Comparison of ENCODE assay signal across 11 cellular contexts in genomic region chr21:36035381-36035791, GRCh38. TPM values are rescaled to one million over a fixed set of nuclear protein-coding genes. Genes with fewer than 3 reads are reported as not detected.
DNase-seq lines count a peak whose midpoint lies in the region; ATAC-seq and TF ChIP-seq lines count a peak whose summit lies in the region.
"Had no signal": no experiment of that assay in that cellular context is flagged by ENCODE, and none has a peak within 500 bp of the region (broad histone marks: within the 10 kb centered on the region; RNA-seq: fewer than 3 reads in every experiment).

No MANE protein-coding gene starts in this region.

- H3K4me1 ChIP-seq in PC-3 (ENCODE audit: insufficient read depth, low read length) (no peaks in the 10 kb centered on the region), stomach (peaks cover 0 to 7% (median 0%) of the 10 kb centered on the region in 4 donors)
- no peaks in the 10 kb centered on the region for H3K4me1 ChIP-seq in naive thymus-derived CD4-positive, alpha-beta T cell (ENCODE audit: control insufficient read depth in 2 of 2, insufficient read depth in 2 of 2, low read length in 2 of 2)

- H3K79me2 ChIP-seq in PC-3 (ENCODE audit: low read length) = no peaks in the 10 kb centered on the region

- H3K27ac ChIP-seq in PC-3 (ENCODE audit: low read length) (no peak overlapping the region), stomach (no peak overlapping the region)
- no peak overlapping the region for H3K27ac ChIP-seq in naive thymus-derived CD4-positive, alpha-beta T cell (ENCODE audit: low read depth, low read length)
- H3K27ac ChIP-seq: VCaP had no signal

- H3K9me3 ChIP-seq in PC-3 (ENCODE audit: low read length) = no peaks in the 10 kb centered on the region
- H3K9me3 ChIP-seq in stomach = no peaks in the 10 kb centered on the region
- no peaks in the 10 kb centered on the region for H3K9me3 ChIP-seq in naive thymus-derived CD4-positive, alpha-beta T cell (ENCODE audit: control insufficient read depth in 2 of 3, low read length in 3 of 3)

- no peaks in the 10 kb centered on the region for H3K9me2 ChIP-seq in PC-3 (replicated peaks; ENCODE audit: low read length)

- peaks cover 8 to 50% (median 24%) of the 10 kb centered on the region in 5 donors for H3K36me3 Mint-ChIP-seq in naive thymus-derived CD4-positive, alpha-beta T cell

- BruUV-seq in PC-3 (replicated peaks; lab: Mats Ljungman, UMichigan) = no TSS peak

- H4K20me1 ChIP-seq in PC-3 (ENCODE audit: low read length) = no peaks in the 10 kb centered on the region

- H2AFZ ChIP-seq in PC-3 (ENCODE audit: low read length) = no peak overlapping the region

- POLR2A ChIA-PET in PC-3 (lab: Charles Lee; ENCODE audit: unreplicated experiment) = interaction anchor here (0.6 kb wide), 1 partner anchor 46 kb away, joined by 5 read pairs; no protein-coding TSS in a partner anchor
- POLR2A ChIA-PET in naive thymus-derived CD4-positive, alpha-beta T cell (lab: Charles Lee) = no interaction called here

- ATAC-seq in Right ventricle myocardium superior (ENCODE audit: poor library complexity) = peak; percentile 60
- no peak for ATAC-seq in Right ventricle myocardium inferior
- no peak for ATAC-seq in PC-3
- ATAC-seq in naive thymus-derived CD4-positive, alpha-beta T cell = no peak
- no peak for ATAC-seq in HG03342 (IDR thresholded peaks at IDR 0.05; ENCODE audit: unreplicated experiment)

- TF ChIP-seq POLR2A in stomach (IDR thresholded peaks at IDR 0.05) = no peak

- TF ChIP-seq CTCF in PC-3 (conservative IDR thresholded peaks at IDR 0.05; ENCODE audit: low read depth, low read length) (0 out of 2 replicates have a peak, but pooled peaks have one; percentile 18), stomach (IDR thresholded peaks at IDR 0.05) (no peak)

- no peaks in the 10 kb centered on the region for H3K27me3 Mint-ChIP-seq in naive thymus-derived CD4-positive, alpha-beta T cell

- intact Hi-C loops in Right ventricle myocardium superior (cut with DNase I) = no loop called here
- intact Hi-C loops in Right ventricle myocardium inferior (cut with DNase I) = no loop called here
- intact Hi-C loops in PC-3 (cut with micrococcal nuclease) = no loop called here
- intact Hi-C loops in stomach (cut with DNase I; ENCODE audit: low total_unique reads) = no loop called here
- intact Hi-C loops in naive thymus-derived CD4-positive, alpha-beta T cell (cut with micrococcal nuclease) = no loop called here

- H3K4me2 ChIP-seq in PC-3 (ENCODE audit: low read length) = no peak overlapping the region

- no peak overlapping the region for H3K27ac Mint-ChIP-seq in naive thymus-derived CD4-positive, alpha-beta T cell

- DNase-seq in Right ventricle myocardium superior (no peak), Right ventricle myocardium inferior (ENCODE audit: missing footprints) (no peak), PC-3 (no peak), iPS-NIHi11 (ENCODE audit: low spot score) (peak; percentile 46), stomach (peak; percentile 32), AML-193 (lab: John Stamatoyannopoulos, UW) (no peak)
- DNase-seq in naive thymus-derived CD4-positive, alpha-beta T cell = no peak
- DNase-seq: hippocampal formation; NK-92 treated with Interleukin-12 subunit alpha and Interleukin-12 subunit beta, amount 100 ng/mL, for 24 hours had no signal

- H3K27me3 ChIP-seq in PC-3 (ENCODE audit: low read length) = no peaks in the 10 kb centered on the region
- no peaks in the 10 kb centered on the region for H3K27me3 ChIP-seq in stomach
- no peaks in the 10 kb centered on the region for H3K27me3 ChIP-seq in naive thymus-derived CD4-positive, alpha-beta T cell (ENCODE audit: control insufficient read depth in 2 of 2, insufficient read depth in 2 of 2, low read length in 2 of 2)

- H3K9me3 Mint-ChIP-seq in naive thymus-derived CD4-positive, alpha-beta T cell = no peaks in the 10 kb centered on the region

- H3F3A ChIP-seq in PC-3 (ENCODE audit: low read length, unreplicated experiment) = no peaks in the 10 kb centered on the region

- CTCF ChIA-PET in PC-3 (lab: Charles Lee) = no interaction called here
- CTCF ChIA-PET in naive thymus-derived CD4-positive, alpha-beta T cell (lab: Charles Lee) = no interaction called here

- WGBS in stomach, 5 donors = 39 to 64% (median 50%) methylated on average over 10 of the region's 10 CpGs

- H3K4me3 Mint-ChIP-seq in naive thymus-derived CD4-positive, alpha-beta T cell = no peak overlapping the region

- TF ChIP-seq EP300 in stomach (IDR thresholded peaks at IDR 0.05) = no peak

- H3K36me3 ChIP-seq in PC-3 (ENCODE audit: low read depth, low read length) (peaks cover 22% of the 10 kb centered on the region), stomach (peaks cover 34 to 76% (median 70%) of the 10 kb centered on the region in 4 donors)
- H3K36me3 ChIP-seq in naive thymus-derived CD4-positive, alpha-beta T cell (ENCODE audit: control insufficient read depth in 2 of 3, insufficient read depth in 3 of 3, low read length in 3 of 3) = peaks cover 0 to 61% (median 0%) of the 10 kb centered on the region in 3 experiments

- H3K4me3 ChIP-seq in PC-3 (ENCODE audit: low read length) (no peak overlapping the region), stomach (no peak overlapping the region)
- H3K4me3 ChIP-seq in naive thymus-derived CD4-positive, alpha-beta T cell (ENCODE audit: low read length) = no peak overlapping the region

- no peak overlapping the region for H3K9ac ChIP-seq in PC-3 (ENCODE audit: low read length)

- peaks cover 0 to 4% (median 0%) of the 10 kb centered on the region in 7 donors for H3K4me1 Mint-ChIP-seq in naive thymus-derived CD4-positive, alpha-beta T cell

RNA-seq across cellular contexts. Expression of gene SETD4, which starts 24.9 kb away (rescaled TPM):
- total RNA-seq in Right ventricle myocardium superior = 10.7 TPM
- 9.8 TPM for total RNA-seq in Right ventricle myocardium inferior
- 12.5 and 17.0 TPM in 2 replicates for total RNA-seq in PC-3 (2014; rRNA removed)
- total RNA-seq in stomach = 10 to 100 TPM; 11.6 to 87.5 (median 46.4) TPM
- 10 to 100 TPM in 2 of 3 donors, 1 to 10 TPM in 1; 6.9 to 19.6 (median 10.6) TPM for polyA plus RNA-seq in stomach
- total RNA-seq in naive thymus-derived CD4-positive, alpha-beta T cell = 10 to 100 TPM; 17.1 to 31.5 (median 20.9) TPM
- 10 to 100 TPM in 1 of 2 donors, 1 to 10 TPM in 1; 6.7 to 14.0 TPM for polyA plus RNA-seq in naive thymus-derived CD4-positive, alpha-beta T cell

RNA-seq across cellular contexts. Expression of gene CBR1, which starts 34.4 kb away (rescaled TPM):
- 26.1 TPM for total RNA-seq in Right ventricle myocardium superior
- total RNA-seq in Right ventricle myocardium inferior = 28.5 TPM
- total RNA-seq in PC-3 (2014; rRNA removed) = 297 and 343 TPM in 2 replicates
- 100 to 1,000 TPM in 3 of 5 donors, 10 to 100 TPM in 2; 79.9 to 372 (median 140) TPM for total RNA-seq in stomach
- 100 to 1,000 TPM in 2 of 3 donors, 10 to 100 TPM in 1; 99.9 to 315 (median 169) TPM for polyA plus RNA-seq in stomach
- 10 to 100 TPM in 3 of 5 experiments, 1 to 10 TPM in 2; 6.0 to 51.1 (median 22.1) TPM for total RNA-seq in naive thymus-derived CD4-positive, alpha-beta T cell
- polyA plus RNA-seq in naive thymus-derived CD4-positive, alpha-beta T cell = 10 to 100 TPM; 54.9 to 59.7 TPM

Comparison
In these comparisons a context has a peak if more than half of its experiments do, and no peak if none do; other contexts are left out.
1. DNase-seq: peak in iPS-NIHi11 (single experiment) and stomach (single experiment); none in Right ventricle myocardium superior (single experiment), Right ventricle myocardium inferior (single experiment), PC-3 (single experiment), AML-193 (0 of 2) and naive thymus-derived CD4-positive, alpha-beta T cell (0 of 9).